Comparison of ENCODE assay signal across 14 cellular contexts in the genomic region with DNA sequence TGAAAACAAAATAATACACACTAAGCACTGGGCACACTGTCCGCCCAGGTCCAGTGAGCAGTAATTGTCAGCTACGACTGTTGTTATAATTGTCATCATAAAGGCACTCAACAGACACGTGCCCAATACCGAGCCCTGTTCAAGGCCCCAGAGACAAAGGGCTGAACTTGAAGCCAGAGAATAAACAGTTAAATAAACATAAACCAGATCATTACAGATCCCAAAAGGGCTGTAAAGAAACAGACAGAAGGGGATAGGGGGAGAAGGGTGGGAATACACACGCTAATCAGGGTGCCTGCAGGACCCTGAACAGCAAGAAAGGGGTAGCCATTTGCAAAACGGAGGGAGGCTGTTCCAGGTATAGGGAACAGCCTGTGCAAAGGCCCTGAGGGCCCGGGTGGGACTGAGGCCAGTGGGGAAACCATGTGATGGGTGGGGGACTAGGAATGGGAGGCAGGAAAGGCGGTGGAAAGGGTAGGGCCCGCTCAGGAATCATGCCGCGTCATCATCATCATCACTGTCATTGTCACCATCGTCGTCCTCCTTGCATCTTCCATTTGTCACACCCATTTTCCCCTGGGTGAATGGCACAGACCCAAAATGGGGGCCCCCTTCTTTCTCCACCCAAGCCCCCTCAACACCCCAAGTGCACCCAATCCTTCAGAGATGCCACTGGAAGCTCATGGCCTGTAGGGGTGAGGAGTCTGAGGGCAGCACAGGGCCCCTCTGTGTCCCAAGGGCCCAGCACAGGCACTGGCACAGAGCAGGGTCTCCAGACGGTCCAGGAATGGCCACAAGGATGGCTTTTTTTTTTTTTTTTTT. TPM values are rescaled to one million over a fixed set of nuclear protein-coding genes. Genes with fewer than 3 reads are reported as not detected.
DNase-seq lines count a peak whose midpoint lies in the region; ATAC-seq, FAIRE-seq and TF ChIP-seq lines count a peak whose summit lies in the region.
"Had no signal": no experiment of that assay in that cellular context is flagged by ENCODE, and none has a peak within 500 bp of the region (broad histone marks: within the 10 kb centered on the region; RNA-seq: fewer than 3 reads in every experiment).

No MANE protein-coding gene starts in this region.

- no peak overlapping the region for H2AK5ac ChIP-seq in neuronal stem cell (ENCODE audit: low read depth, low read length)

- no peak overlapping the region for H2BK5ac ChIP-seq in neuronal stem cell (ENCODE audit: low read length)

- in situ Hi-C loops in GM18951 (cut with MboI; ENCODE audit: low sequenced_read_pairs, unreplicated experiment): no loop called here

- H3K4me1 ChIP-seq in BLaER1: peaks cover 89% of the 10 kb centered on the region
- H3K4me1 ChIP-seq in endothelial cell of umbilical vein (ENCODE audit: control insufficient read depth, extremely low read depth, insufficient read depth, low read length): peaks cover 13% of the 10 kb centered on the region
- H3K4me1 ChIP-seq in neuronal stem cell (ENCODE audit: control insufficient read depth in 2 of 2, insufficient read depth in 1 of 2, low read depth in 1 of 2, low read length in 2 of 2): peaks cover 14 to 26% of the 10 kb centered on the region in 2 donors

- no peak overlapping the region for H4K91ac ChIP-seq in neuronal stem cell (ENCODE audit: low read depth, low read length, poor library complexity)

- DNase-seq in endothelial cell of umbilical vein (ENCODE audit: low read depth, low spot score) (no peak), neuronal stem cell (ENCODE audit: low spot score) (no peak), SHP77 treated with DMSO at 0.1 percent for 48 hours (lab: John Stamatoyannopoulos, UW) (no peak), A172 (ENCODE audit: low spot score) (no peak)
- DNase-seq in effector CD8-positive, alpha-beta T cell (lab: John Stamatoyannopoulos, UW): no peak
- DNase-seq: activated CD4-positive, alpha-beta T cell treated with anti-CD3 and anti-CD28 coated beads for 48 hours; activated gamma-delta T cell treated with Interleukin-2 at 50 U/mL for 16 hours; COR-L47; T-cell had no signal

- H3K79me2 ChIP-seq in endothelial cell of umbilical vein (ENCODE audit: control insufficient read depth, insufficient read depth, low read length): peaks cover 53% of the 10 kb centered on the region

- no peak overlapping the region for H2AFZ ChIP-seq in endothelial cell of umbilical vein (ENCODE audit: low read depth, low read length)
- no peak overlapping the region for H2AFZ ChIP-seq in neuronal stem cell (ENCODE audit: low read length)

- H3K9ac ChIP-seq in BLaER1 (peak overlapping the region; percentile 97), endothelial cell of umbilical vein (replicated peaks; ENCODE audit: extremely low read depth, insufficient read depth, low read length) (no peak overlapping the region), neuronal stem cell (ENCODE audit: low read depth, low read length, poor library complexity) (peak overlapping the region; percentile 15)

- dilution Hi-C loops in endothelial cell of umbilical vein (cut with MboI; ENCODE audit: extremely low pct_ligation_motif_present, low sequenced_read_pairs): no loop called here

- peak overlapping the region; percentile 47 for H3K23ac ChIP-seq in neuronal stem cell (ENCODE audit: low read depth, low read length, poor library complexity)

- H3K9me1 ChIP-seq in endothelial cell of umbilical vein (replicated peaks; ENCODE audit: control insufficient read depth, extremely low read depth, insufficient read depth, low read length): no peaks in the 10 kb centered on the region

- no peak overlapping the region for H4K8ac ChIP-seq in neuronal stem cell (ENCODE audit: low read depth, low read length)

- H4K20me1 ChIP-seq in BLaER1: peaks cover 97% of the 10 kb centered on the region
- H4K20me1 ChIP-seq in endothelial cell of umbilical vein (replicated peaks; ENCODE audit: control insufficient read depth, extremely low read depth, insufficient read depth, low read length): no peaks in the 10 kb centered on the region

- CTCF ChIA-PET in endothelial cell of umbilical vein (lab: Charles Lee): interaction anchor here (3.4 kb wide), 1 partner anchor 18 kb away, joined by 20 read pairs; no protein-coding TSS in a partner anchor

- H3K18ac ChIP-seq in neuronal stem cell (ENCODE audit: low read length): no peak overlapping the region

- no peaks in the 10 kb centered on the region for H3K27me3 ChIP-seq in BLaER1
- no peaks in the 10 kb centered on the region for H3K27me3 ChIP-seq in endothelial cell of umbilical vein (ENCODE audit: control insufficient read depth in 2 of 2, insufficient read depth in 2 of 2, low read length in 2 of 2)
- H3K27me3 ChIP-seq in neuronal stem cell (ENCODE audit: control insufficient read depth in 3 of 3, insufficient read depth in 3 of 3, low read depth in 1 of 3, low read length in 3 of 3): peaks cover 0 to 2% (median 0%) of the 10 kb centered on the region in 3 experiments

- intact Hi-C loops in endothelial cell of umbilical vein (cut with micrococcal nuclease): no loop called here

- no peak overlapping the region for H3K14ac ChIP-seq in neuronal stem cell (ENCODE audit: low read length)

- BruUV-seq in endothelial cell of umbilical vein (replicated peaks; lab: Mats Ljungman, UMichigan): no TSS peak

- WGBS in neuronal stem cell (ENCODE audit: extremely low coverage in 2 of 2, insufficient read length in 2 of 2, insufficient replicate concordance in 1 of 2), 2 donors: no CpG with 5 or more reads among the region's 14 CpGs

- POLR2A ChIA-PET in endothelial cell of umbilical vein (lab: Charles Lee): interaction anchor here (0.7 to 0.9 kb wide), 2 partner anchors 229 to 247 kb away, joined by 4 to 6 read pairs; a partner anchor contains a TSS

- FAIRE-seq in endothelial cell of umbilical vein (lab: Jason Lieb, UNC): no peak
- FAIRE-seq: keratinocyte had no signal

- no peak for ATAC-seq in activated CD4-positive, CD25-positive, alpha-beta regulatory T cell treated with anti-CD3 and anti-CD28 coated beads, Interleukin-2, amount 50 U/mL, for 24 hours
- ATAC-seq: T-cell had no signal

- H2BK15ac ChIP-seq in neuronal stem cell (ENCODE audit: low read length): no peak overlapping the region

- H2BK120ac ChIP-seq in neuronal stem cell (ENCODE audit: low read depth, low read length): no peak overlapping the region

- H3K4me3 ChIP-seq in BLaER1: no peak overlapping the region
- H3K4me3 ChIP-seq in endothelial cell of umbilical vein (replicated peaks in 1 of 3; ENCODE audit: insufficient read depth in 1 of 3, low read depth in 1 of 3, low read length in 3 of 3): no peak overlapping the region
- H3K4me3 ChIP-seq in neuronal stem cell (ENCODE audit: low read length in 2 of 2): no peak overlapping the region

- H3K4ac ChIP-seq in neuronal stem cell (ENCODE audit: low read length): no peak overlapping the region

- peak overlapping the region; percentile 99 for H3K27ac ChIP-seq in BLaER1
- H3K27ac ChIP-seq in endothelial cell of umbilical vein (ENCODE audit: insufficient read depth, low read depth, low read length): no peak overlapping the region
- no peak overlapping the region for H3K27ac ChIP-seq in neuronal stem cell (replicated peaks; ENCODE audit: low read length)
- H3K27ac ChIP-seq: HL-60 had no signal

- peaks cover 28% of the 10 kb centered on the region for H3K79me1 ChIP-seq in neuronal stem cell (ENCODE audit: low read depth, low read length)

- no peak overlapping the region for H2BK12ac ChIP-seq in neuronal stem cell (ENCODE audit: low read length)

- H3K9me3 ChIP-seq in BLaER1 (no peaks in the 10 kb centered on the region), endothelial cell of umbilical vein (replicated peaks; ENCODE audit: control insufficient read depth, insufficient read depth, low read length) (no peaks in the 10 kb centered on the region), neuronal stem cell (replicated peaks in 1 of 2; ENCODE audit: control insufficient read depth in 2 of 2, insufficient read depth in 1 of 2, low read depth in 1 of 2, low read length in 2 of 2) (peaks cover 0 to 2% of the 10 kb centered on the region in 2 donors)

- H3K36me3 ChIP-seq in BLaER1: peaks cover 72% of the 10 kb centered on the region
- H3K36me3 ChIP-seq in endothelial cell of umbilical vein (ENCODE audit: control insufficient read depth in 2 of 2, extremely low read depth in 1 of 2, insufficient read depth in 2 of 2, low read length in 2 of 2): no peaks in the 10 kb centered on the region
- H3K36me3 ChIP-seq in neuronal stem cell (replicated peaks in 1 of 2; ENCODE audit: control insufficient read depth in 2 of 2, insufficient read depth in 2 of 2, low read length in 2 of 2): peaks cover 27 to 62% of the 10 kb centered on the region in 2 donors

- TF ChIP-seq CTCF in endothelial cell of umbilical vein (IDR thresholded peaks at IDR 0.05; ENCODE audit: extremely low read depth in 1 of 2, insufficient read depth in 1 of 2, low read depth in 1 of 2, low read length in 2 of 2): no peak

- peak overlapping the region; percentile 96 for H3K4me2 ChIP-seq in BLaER1
- no peak overlapping the region for H3K4me2 ChIP-seq in endothelial cell of umbilical vein (ENCODE audit: insufficient read depth, low read length)
- no peak overlapping the region for H3K4me2 ChIP-seq in neuronal stem cell (ENCODE audit: insufficient read depth, low read length, poor library complexity, severe bottlenecking)

- peak; percentile 11 for TF ChIP-seq POLR2A in GM18951 (IDR thresholded peaks at IDR 0.05; ENCODE audit: extremely low read depth, insufficient read depth, insufficient read length)
- TF ChIP-seq POLR2A in endothelial cell of umbilical vein (IDR thresholded peaks at IDR 0.05; ENCODE audit: low read depth, low read length): no peak

RNA-seq across cellular contexts. Expression of a gene that starts 6.3 kb away (rescaled TPM):
- 69.2 and 72.5 TPM in 2 replicates for total RNA-seq in endothelial cell of umbilical vein
- 64.9 and 88.5 TPM in 2 replicates for polyA plus RNA-seq in endothelial cell of umbilical vein
- 61.1 and 74.8 TPM in 2 replicates for polyA plus RNA-seq in endothelial cell of umbilical vein (2011; cell fraction: cytosol; rRNA removed)
- 28.6 and 35.8 TPM in 2 replicates for polyA plus RNA-seq in endothelial cell of umbilical vein (2011; cell fraction: nucleus; rRNA removed)
- polyA plus RNA-seq in endothelial cell of umbilical vein (2012): 54.8 and 68.0 TPM in 2 replicates
- 56.8 and 88.0 TPM in 2 replicates for polyA minus RNA-seq in endothelial cell of umbilical vein
- polyA minus RNA-seq in endothelial cell of umbilical vein (2011; cell fraction: cytosol; rRNA and poly(A)+ RNA removed): 116 TPM
- polyA minus RNA-seq in endothelial cell of umbilical vein (2011; cell fraction: nucleus; rRNA and poly(A)+ RNA removed): 7.9 and 9.0 TPM in 2 replicates
- polyA plus RNA-seq in neuronal stem cell (2013, experiment 1 of 2): 107 TPM
- 99.5 TPM for polyA plus RNA-seq in neuronal stem cell (2013, experiment 2 of 2)
- total RNA-seq in A172 (2014; rRNA removed; shearing (Covaris generic)): 148 and 208 TPM in 2 replicates

RNA-seq across cellular contexts. Expression of a gene that starts 19.6 kb away (rescaled TPM):
- total RNA-seq in endothelial cell of umbilical vein: not detected in 2 replicates
- polyA plus RNA-seq in endothelial cell of umbilical vein: not detected in 2 replicates
- polyA plus RNA-seq in endothelial cell of umbilical vein (2011; cell fraction: cytosol; rRNA removed): not detected in 2 replicates
- polyA plus RNA-seq in endothelial cell of umbilical vein (2011; cell fraction: nucleus; rRNA removed): not detected in 2 replicates
- polyA plus RNA-seq in endothelial cell of umbilical vein (2012): not detected in 2 replicates
- not detected in 2 replicates for polyA minus RNA-seq in endothelial cell of umbilical vein
- polyA minus RNA-seq in endothelial cell of umbilical vein (2011; cell fraction: cytosol; rRNA and poly(A)+ RNA removed): not detected
- polyA minus RNA-seq in endothelial cell of umbilical vein (2011; cell fraction: nucleus; rRNA and poly(A)+ RNA removed): not detected in 2 replicates
- not detected for polyA plus RNA-seq in neuronal stem cell (2013, experiment 1 of 2)
- polyA plus RNA-seq in neuronal stem cell (2013, experiment 2 of 2): not detected
- not detected in 2 replicates for total RNA-seq in A172 (2014; rRNA removed; shearing (Covaris generic))
- total RNA-seq: T-cell had no signal
- polyA plus RNA-seq: keratinocyte had no signal
